In the genomic region with DNA sequence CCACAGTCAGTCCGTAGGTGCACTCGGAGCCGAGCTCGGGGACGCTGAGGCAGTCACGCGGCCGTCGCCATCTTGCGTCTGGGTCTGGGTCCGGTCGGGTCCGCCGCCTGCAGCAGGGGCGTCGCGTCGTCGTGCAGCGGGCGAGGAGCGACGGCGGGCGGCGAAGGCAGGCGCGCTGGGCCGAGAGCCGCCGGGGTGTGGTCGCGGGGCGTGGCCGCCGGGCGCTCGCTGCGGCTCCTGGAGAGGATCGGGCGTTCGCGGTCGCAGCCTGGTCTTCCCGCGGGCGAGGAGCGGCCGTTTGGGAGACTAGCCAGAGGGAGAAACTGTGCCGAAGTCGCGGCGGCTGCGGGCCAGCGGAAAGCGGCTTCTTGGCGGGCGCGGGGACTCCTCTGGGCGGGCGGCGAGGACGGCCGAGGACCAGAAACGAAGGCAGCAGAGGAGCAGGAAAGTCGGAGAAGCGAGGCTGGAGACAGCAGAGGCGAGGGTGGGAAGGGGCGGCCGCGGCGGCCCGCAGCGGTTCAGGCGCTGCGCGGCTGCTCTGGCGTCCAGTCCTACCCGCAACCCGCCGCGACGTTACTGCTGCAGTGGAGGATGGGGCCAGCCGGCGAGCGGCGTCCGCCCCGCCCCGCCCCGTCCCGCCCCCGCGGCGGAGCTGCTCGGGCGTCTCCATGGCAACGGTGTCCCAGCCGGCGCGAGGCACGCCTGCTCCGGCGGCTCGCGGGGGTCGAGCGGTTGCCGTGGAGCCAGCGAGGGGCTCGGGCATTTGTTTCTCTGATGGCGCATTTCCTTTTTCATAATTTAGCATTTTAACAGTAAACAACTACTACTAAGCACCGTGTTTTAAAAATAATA, we compare ENCODE assay signal across 8 cellular contexts. TPM values are rescaled to one million over a fixed set of nuclear protein-coding genes. Genes with fewer than 3 reads are reported as not detected.
A peak's percentile ranks its signal among the peaks of the same experiment; 100 is the strongest.
DNase-seq lines count a peak whose midpoint lies in the region; ATAC-seq and TF ChIP-seq lines count a peak whose summit lies in the region.

PNMA1 (minus strand) TSS at position 581 of the 852 bp plus-strand sequence. CDS start 745 bp downstream, outside the sequence.

- peak within 1 kb of the TSS; percentile 74 for H3K9ac ChIP-seq in mucosa of stomach (ENCODE audit: low read length)

- H3K79me2 ChIP-seq in PC-9 (ENCODE audit: low read depth), result peaks cover 20% of the 10 kb centered on the region

- peak within 1 kb of the TSS; percentile 98 for H3K4me2 ChIP-seq in PC-9

- peak within 1 kb of the TSS; percentile 66 for H3K4me3 ChIP-seq in Jurkat, Clone E6-1 (ENCODE audit: low read length)
- H3K4me3 ChIP-seq in PC-9, result peak within 1 kb of the TSS; percentile 94
- peak within 1 kb of the TSS; percentile 85 for H3K4me3 ChIP-seq in mucosa of stomach (ENCODE audit: low read length)

- no peaks in the 10 kb centered on the region for H3K27me3 Mint-ChIP-seq in activated T-cell treated with anti-CD3 and anti-CD28 coated beads, Interleukin-2, amount 50 U/mL, for 24 hours

- peak; percentile 66 for ATAC-seq in GM21576 (IDR thresholded peaks at IDR 0.05; ENCODE audit: unreplicated experiment)

- TF ChIP-seq CTCF in PC-9 (conservative IDR thresholded peaks at IDR 0.05), result no peak

- no TSS peak for BruUV-seq in PC-9 (replicated peaks; lab: Mats Ljungman, UMichigan)

- no peaks in the 10 kb centered on the region for H3K9me3 Mint-ChIP-seq in activated T-cell treated with anti-CD3 and anti-CD28 coated beads, Interleukin-2, amount 50 U/mL, for 24 hours

- H3K9me2 ChIP-seq in PC-9 (ENCODE audit: insufficient read depth), result no peaks in the 10 kb centered on the region

- H4K20me1 ChIP-seq in PC-9 (ENCODE audit: insufficient read depth), result no peaks in the 10 kb centered on the region; the same call in none of the 2 replicates

- H3F3A ChIP-seq in PC-9 (ENCODE audit: insufficient read depth, low read depth), result peaks cover 40% of the 10 kb centered on the region

- TF ChIP-seq POLR2A in erythroblast (IDR thresholded peaks at IDR 0.05; ENCODE audit: low read length), result peak; percentile 69

- POLR2A ChIA-PET in PC-9 (lab: Charles Lee; ENCODE audit: unreplicated experiment), result interaction anchor here (0.6 to 0.9 kb wide), 4 partner anchors 44 to 190 kb away, joined by 3 to 10 read pairs (median 6); no protein-coding TSS in a partner anchor

- H3K36me3 ChIP-seq in PC-9 (ENCODE audit: low read depth), result 0 out of 2 replicates have a peak, but pooled peaks cover 8% of the 10 kb centered on the region
- H3K36me3 ChIP-seq in mucosa of stomach (ENCODE audit: control insufficient read depth, insufficient read depth, low read length), result peaks cover 7% of the 10 kb centered on the region

- H3K36me3 Mint-ChIP-seq in activated T-cell treated with anti-CD3 and anti-CD28 coated beads, Interleukin-2, amount 50 U/mL, for 24 hours (ENCODE audit: low read depth), result peaks cover 64% of the 10 kb centered on the region

- peak within 1 kb of the TSS; percentile 88 for H3K4me3 Mint-ChIP-seq in activated T-cell treated with anti-CD3 and anti-CD28 coated beads, Interleukin-2, amount 50 U/mL, for 24 hours

- H3K27ac ChIP-seq in PC-9, result peak within 1 kb of the TSS; percentile 46; the same call in 1 of the 2 replicates

- H3K27ac Mint-ChIP-seq in activated T-cell treated with anti-CD3 and anti-CD28 coated beads, Interleukin-2, amount 50 U/mL, for 24 hours, result peak within 1 kb of the TSS; percentile 97

- H3K4me1 ChIP-seq in PC-9 (replicated peaks; ENCODE audit: insufficient read depth) (peaks cover 31% of the 10 kb centered on the region), mucosa of stomach (ENCODE audit: control insufficient read depth, insufficient read depth, low read length) (peaks cover 20% of the 10 kb centered on the region)

- H3K4me1 Mint-ChIP-seq in activated T-cell treated with anti-CD3 and anti-CD28 coated beads, Interleukin-2, amount 50 U/mL, for 24 hours (ENCODE audit: low read depth), result peaks cover 21% of the 10 kb centered on the region

- peak within 1 kb of the TSS; percentile 93 for H2AFZ ChIP-seq in PC-9

- DNase-seq in DMS 273 (lab: John Stamatoyannopoulos, UW; ENCODE audit: unreplicated experiment), result peak; percentile 96
- peak; percentile 45 for DNase-seq in Jurkat, Clone E6-1 (ENCODE audit: low read depth, low spot score)
- DNase-seq in PC-9, result peak; percentile 50 to 85
- DNase-seq in activated T-cell treated with anti-CD3 and anti-CD28 coated beads, Interleukin-2, amount 50 U/mL, for 24 hours, result peak; percentile 91
- peak; percentile 88 to 94 for DNase-seq in erythroblast (lab: John Stamatoyannopoulos, UW)
- DNase-seq in stimulated activated CD8-positive, alpha-beta memory T cell treated with anti-CD3 and anti-CD28 coated beads, Interleukin-4, amount 100 ng/mL, for 48 hours, result peak; percentile 91

- intact Hi-C loops in PC-9 (cut with micrococcal nuclease; ENCODE audit: unreplicated experiment), result loop anchor here (10.0 kb wide), 1 partner anchor 1199 kb away; no protein-coding TSS in a partner anchor

- H3K9me3 ChIP-seq in PC-9 (ENCODE audit: insufficient read depth, low read depth) (no peaks in the 10 kb centered on the region), mucosa of stomach (ENCODE audit: control insufficient read depth, low read length) (no peaks in the 10 kb centered on the region)

- CTCF ChIA-PET in PC-9 (lab: Charles Lee), result no interaction called here

- no peaks in the 10 kb centered on the region for H3K27me3 ChIP-seq in PC-9 (ENCODE audit: insufficient read depth, low read depth)
- no peaks in the 10 kb centered on the region for H3K27me3 ChIP-seq in mucosa of stomach (ENCODE audit: control insufficient read depth, insufficient read depth, low read length)

RNA-seq across cellular contexts. Expression of gene PNMA1, which starts in this region (rescaled TPM):
- 21.7 TPM for polyA plus RNA-seq in Jurkat, Clone E6-1 (2012; ENCODE audit: insufficient read depth, insufficient read length)
- 13.6 and 16.8 TPM in 2 replicates for total RNA-seq in PC-9 (2021)

Comparison
In these comparisons a context has a peak if more than half of its experiments do, and no peak if none do; other contexts are left out.
1. Peak in every context shown above with its lines: DNase-seq, ATAC-seq, H3K4me3 ChIP-seq and H3K27ac ChIP-seq.
2. DNase-seq: peak in every context shown above with its lines; median percentile 96 in DMS 273; 91 in activated T-cell treated with anti-CD3 and anti-CD28 coated beads, Interleukin-2, amount 50 U/mL, for 24 hours; 91 in erythroblast; 91 in stimulated activated CD8-positive, alpha-beta memory T cell treated with anti-CD3 and anti-CD28 coated beads, Interleukin-4, amount 100 ng/mL, for 48 hours; 68 in PC-9; 45 in Jurkat, Clone E6-1.